24 cellular contexts compared by ENCODE assay signal in the genomic region with DNA sequence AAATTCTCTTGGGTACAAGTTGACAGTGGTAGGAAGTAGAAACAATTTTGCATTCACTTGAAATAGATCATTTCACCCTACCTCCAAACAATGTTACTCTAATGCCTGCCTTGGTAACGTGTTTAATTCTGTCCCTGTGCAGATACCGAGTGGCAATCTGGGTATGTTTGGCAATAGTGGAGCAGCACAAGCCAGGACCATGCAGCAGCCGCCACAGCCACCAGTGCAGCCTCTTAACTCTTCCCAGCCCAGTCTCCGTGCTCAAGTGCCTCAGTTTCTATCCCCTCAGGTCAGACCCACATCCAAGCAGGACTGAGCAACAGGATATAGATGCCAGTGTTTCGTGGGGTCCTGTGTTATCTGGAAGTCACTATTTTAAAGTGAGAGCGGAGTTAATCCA.
"Had no signal": no experiment of that assay in that cellular context is flagged by ENCODE, and none has a peak within 500 bp of the region (broad histone marks: within the 10 kb centered on the region; RNA-seq: fewer than 3 reads in every experiment).

No MANE protein-coding gene starts in this region.

- H3K27ac ChIP-seq: colonic mucosa, left lung, neural progenitor cell, pancreas, right lobe of liver, spleen, stomach, tibial artery, upper lobe of right lung, vagina had no signal

- H3K9me3 ChIP-seq: colonic mucosa, left lung, pancreas, right lobe of liver, spleen, stomach, tibial artery, upper lobe of right lung, vagina had no signal

- H3K27me3 Mint-ChIP-seq: natural killer cell treated with Interleukin-12 subunit alpha and Interleukin-12 subunit beta and Interleukin-15 and Interleukin-18, amount 100 ng/mL, for 72 hours; progenitor cell of endocrine pancreas; stimulated activated naive B cell treated with anti-CD40 and anti-IgM and Interleukin-4, amounts not matched to agents 10 μg/mL and 1 μg/mL and 100 μg/mL, for 72 hours had no signal

- ATAC-seq: left lung; natural killer cell treated with Interleukin-12 subunit alpha and Interleukin-12 subunit beta and Interleukin-15 and Interleukin-18, amount 100 ng/mL, for 72 hours; pancreas; right lobe of liver; stimulated activated naive B cell treated with anti-CD40 and anti-IgM and Interleukin-4, amounts not matched to agents 10 μg/mL and 1 μg/mL and 100 μg/mL, for 72 hours; upper lobe of right lung had no signal

- H3K4me3 ChIP-seq: colonic mucosa, left lung, lung, neural progenitor cell, pancreas, right lobe of liver, spleen, stomach, tibial artery, upper lobe of right lung, vagina had no signal

- H3K27me3 ChIP-seq: colonic mucosa, left lung, neural progenitor cell, pancreas, right lobe of liver, spleen, stomach, tibial artery, upper lobe of right lung, vagina had no signal

- H3K9me3 Mint-ChIP-seq: natural killer cell treated with Interleukin-12 subunit alpha and Interleukin-12 subunit beta and Interleukin-15 and Interleukin-18, amount 100 ng/mL, for 72 hours; neural progenitor cell; stimulated activated naive B cell treated with anti-CD40 and anti-IgM and Interleukin-4, amounts not matched to agents 10 μg/mL and 1 μg/mL and 100 μg/mL, for 72 hours had no signal

- H3K4me1 Mint-ChIP-seq: stimulated activated naive B cell treated with anti-CD40 and anti-IgM and Interleukin-4, amounts not matched to agents 10 μg/mL and 1 μg/mL and 100 μg/mL, for 72 hours had no signal

- DNase-seq: colonic mucosa; dermis blood vessel endothelial cell; effector CD4-positive, alpha-beta T cell; foreskin melanocyte; islet precursor cell; left lung; mesenchymal stem cell; midbrain; nucleus accumbens; pancreas; right lobe of liver; spleen; stimulated activated CD4-positive, alpha-beta T cell treated with anti-CD3 and anti-CD28 coated beads, Interleukin-15, amount 100 ng/mL, for 24 hours; stimulated activated CD4-positive, alpha-beta T cell treated with anti-CD3 and anti-CD28 coated beads, Interleukin-1b, Interleukin-23, amount 100 ng/mL, for 48 hours; stimulated activated CD4-positive, alpha-beta T cell treated with anti-CD3 and anti-CD28 coated beads, Interleukin-4, amount 100 ng/mL, for 24 hours; stimulated activated naive B cell treated with anti-CD40 and anti-IgM and Interleukin-4, amounts not matched to agents 10 μg/mL and 1 μg/mL and 100 μg/mL, for 72 hours; stomach; tibial artery; upper lobe of right lung had no signal

- H3K27ac Mint-ChIP-seq: natural killer cell treated with Interleukin-12 subunit alpha and Interleukin-12 subunit beta and Interleukin-15 and Interleukin-18, amount 100 ng/mL, for 72 hours; neural progenitor cell; progenitor cell of endocrine pancreas; stimulated activated naive B cell treated with anti-CD40 and anti-IgM and Interleukin-4, amounts not matched to agents 10 μg/mL and 1 μg/mL and 100 μg/mL, for 72 hours had no signal

- H3K4me3 Mint-ChIP-seq: natural killer cell treated with Interleukin-12 subunit alpha and Interleukin-12 subunit beta and Interleukin-15 and Interleukin-18, amount 100 ng/mL, for 72 hours; neural progenitor cell; stimulated activated naive B cell treated with anti-CD40 and anti-IgM and Interleukin-4, amounts not matched to agents 10 μg/mL and 1 μg/mL and 100 μg/mL, for 72 hours had no signal
